14 cellular contexts compared by ENCODE assay signal in genomic region chr10:88116491-88116890, GRCh38.
DNase-seq lines count a peak whose midpoint lies in the region; ATAC-seq, FAIRE-seq and TF ChIP-seq lines count a peak whose summit lies in the region.
"Had no signal": no experiment of that assay in that cellular context is flagged by ENCODE, and none has a peak within 500 bp of the region (broad histone marks: within the 10 kb centered on the region; RNA-seq: fewer than 3 reads in every experiment).

No MANE protein-coding gene starts in this region.

- no peak overlapping the region for H2AFZ ChIP-seq in SK-N-SH (ENCODE audit: low read depth)
- H2AFZ ChIP-seq in HepG2 (ENCODE audit: low read length), result no peak overlapping the region
- H2AFZ ChIP-seq: PC-9 had no signal

- no peaks in the 10 kb centered on the region for H3K9me3 ChIP-seq in SK-N-SH
- no peaks in the 10 kb centered on the region for H3K9me3 ChIP-seq in skeletal muscle satellite cell (replicated peaks; ENCODE audit: low read length)
- no peaks in the 10 kb centered on the region for H3K9me3 ChIP-seq in HepG2 (ENCODE audit: low read length)
- H3K9me3 ChIP-seq: pancreas, thyroid gland had no signal

- H3K27ac ChIP-seq in SK-N-SH (ENCODE audit: low read depth in 2 of 2, low read length in 1 of 2), result peak overlapping the region in 1 of 2 experiments; percentile 17; a peak in 1 of 4 replicates
- no peak overlapping the region for H3K27ac ChIP-seq in HepG2 (ENCODE audit: extremely low read length, insufficient read depth, low read length)
- H3K27ac ChIP-seq: pancreas, PC-9, thyroid gland had no signal

- 93% methylated on average over 1 of the region's 1 CpG for WGBS in SK-N-SH (ENCODE audit: low lambda C conversion rate)
- 16% methylated on average over 1 of the region's 1 CpG for WGBS in HepG2 (ENCODE audit: low lambda C conversion rate)

- in situ Hi-C loops in astrocyte of the spinal cord (cut with HindIII; ENCODE audit: low sequenced_read_pairs), result no loop called here
- in situ Hi-C loops in HepG2 (cut with HindIII; ENCODE audit: extremely low pct_ligation_motif_present, low pct_unique_long_range_greater_than_20kb), result loop anchor here (25.0 kb wide), 1 partner anchor 454 kb away; the partner anchor contains the start of gene PAPSS2

- peaks cover 9 to 10% of the 10 kb centered on the region in 2 experiments; a peak in 2 of 4 replicates for H3K4me1 ChIP-seq in SK-N-SH (ENCODE audit: control insufficient read depth in 1 of 2, insufficient read depth in 2 of 2, low read depth in 1 of 2, low read length in 1 of 2)
- H3K4me1 ChIP-seq in skeletal muscle satellite cell (ENCODE audit: control insufficient read depth, insufficient read depth, low read length), result peaks cover 21% of the 10 kb centered on the region
- H3K4me1 ChIP-seq in HepG2 (ENCODE audit: insufficient read depth, low read length), result 0 out of 2 replicates have a peak, but pooled peaks cover 5% of the 10 kb centered on the region

- POLR2A ChIA-PET in SK-N-SH (lab: Yijun Ruan, JAX) (no interaction called here), HepG2 (lab: Yijun Ruan, JAX) (no interaction called here)

- intact Hi-C loops in HepG2 (cut with micrococcal nuclease; ENCODE audit: unreplicated experiment), result loop anchor here (10.0 kb wide), 3 partner anchors 142 to 438 kb away; no protein-coding TSS in a partner anchor

- TF ChIP-seq RAD21 in SK-N-SH (IDR thresholded peaks at IDR 0.05; ENCODE audit: low read length) (no peak), HepG2 (CRISPR knock-in tag; IDR thresholded peaks at IDR 0.05) (no peak)

- H3K79me2 ChIP-seq in SK-N-SH (ENCODE audit: insufficient read depth) (no peaks in the 10 kb centered on the region), HepG2 (ENCODE audit: insufficient read depth, low read length) (no peaks in the 10 kb centered on the region)

- peaks cover 4% of the 10 kb centered on the region for H3F3A ChIP-seq in SK-N-SH (replicated peaks; ENCODE audit: insufficient read depth)

- FAIRE-seq in HepG2 (lab: Jason Lieb, UNC), result no peak
- FAIRE-seq: pancreas had no signal

- ATAC-seq in SK-N-SH treated with all-trans-retinoic acid at 6 μM for 48 hours, result no peak; the same call in 2 of the 3 replicates
- ATAC-seq in HepG2, result no peak
- ATAC-seq: pancreas had no signal

- H3K9me2 ChIP-seq in SK-N-SH, result no peaks in the 10 kb centered on the region

- no peak for TF ChIP-seq POLR2A in HepG2 (IDR thresholded peaks at IDR 0.05; ENCODE audit: insufficient read depth in 1 of 2, low read depth in 2 of 2, low read length in 2 of 2)

- no peak for TF ChIP-seq EP300 in SK-N-SH (IDR thresholded peaks at IDR 0.05; ENCODE audit: borderline replicate concordance in 1 of 2, low read depth in 1 of 2, low read length in 1 of 2)
- TF ChIP-seq EP300 in HepG2 (IDR thresholded peaks at IDR 0.05; ENCODE audit: low read depth in 2 of 2, low read length in 2 of 2), result no peak
- TF ChIP-seq EP300 in HepG2 (CRISPR knock-in tag; IDR thresholded peaks at IDR 0.05; ENCODE audit: borderline replicate concordance), result no peak

- H3K27me3 ChIP-seq in SK-N-SH (ENCODE audit: insufficient read depth) (no peaks in the 10 kb centered on the region), skeletal muscle satellite cell (ENCODE audit: control insufficient read depth, insufficient read depth, low read length) (no peaks in the 10 kb centered on the region), HepG2 (ENCODE audit: control insufficient read depth in 1 of 2, insufficient read depth in 2 of 2, low read length in 2 of 2) (peaks cover 2 to 4% of the 10 kb centered on the region in 2 experiments; a peak in 3 of 5 replicates)
- H3K27me3 ChIP-seq: pancreas, thyroid gland had no signal

- H3K9ac ChIP-seq in SK-N-SH, result no peak overlapping the region
- H3K9ac ChIP-seq in skeletal muscle satellite cell (ENCODE audit: low read depth, low read length), result peak overlapping the region; percentile 4
- H3K9ac ChIP-seq in HepG2 (ENCODE audit: insufficient read depth, low read depth, low read length), result no peak overlapping the region

- H4K20me1 ChIP-seq in SK-N-SH (ENCODE audit: insufficient read depth) (no peaks in the 10 kb centered on the region), HepG2 (ENCODE audit: insufficient read depth, low read length) (no peaks in the 10 kb centered on the region)

- no TSS peak for BruUV-seq in HepG2 (replicated peaks; lab: Mats Ljungman, UMichigan)

- TF ChIP-seq CTCF in SK-N-SH (IDR thresholded peaks at IDR 0.05) (no peak), astrocyte of the spinal cord (IDR thresholded peaks at IDR 0.05; ENCODE audit: low read depth, low read length) (no peak), HepG2 (CRISPR knock-in tag; IDR thresholded peaks at IDR 0.05) (no peak)

- H3K4me2 ChIP-seq in SK-N-SH (peak overlapping the region; percentile 23; the same call in 1 of the 2 replicates), skeletal muscle satellite cell (ENCODE audit: low read length) (peak overlapping the region; percentile 21), HepG2 (ENCODE audit: low read depth, low read length) (no peak overlapping the region)
- H3K4me2 ChIP-seq: PC-9 had no signal

- no peaks in the 10 kb centered on the region for H3K36me3 ChIP-seq in SK-N-SH (replicated peaks in 1 of 2; ENCODE audit: control insufficient read depth in 1 of 2, insufficient read depth in 2 of 2, low read length in 1 of 2)
- H3K36me3 ChIP-seq in skeletal muscle satellite cell (ENCODE audit: insufficient read depth, low read length), result no peaks in the 10 kb centered on the region
- H3K36me3 ChIP-seq in HepG2 (replicated peaks in 1 of 2; ENCODE audit: control insufficient read depth in 1 of 2, insufficient read depth in 2 of 2, low read length in 2 of 2), result no peaks in the 10 kb centered on the region
- H3K36me3 ChIP-seq: pancreas, thyroid gland had no signal

- H3K4me3 ChIP-seq in SK-N-SH (ENCODE audit: low read depth in 2 of 2, low read length in 1 of 2) (no peak overlapping the region), astrocyte of the spinal cord (ENCODE audit: low read depth, low read length) (no peak overlapping the region), skeletal muscle satellite cell (ENCODE audit: low read length) (peak overlapping the region; percentile 12), HepG2 (replicated peaks in 1 of 3; ENCODE audit: insufficient read depth in 1 of 3, low read depth in 2 of 3, low read length in 3 of 3) (no peak overlapping the region)
- H3K4me3 ChIP-seq: pancreas, PC-9, thyroid gland had no signal

- DNase-seq in SK-N-SH (no peak), M059J (ENCODE audit: low read depth) (peak; percentile 85), astrocyte of the spinal cord (ENCODE audit: low read depth, low spot score) (peak; percentile 51), DMS153 (lab: John Stamatoyannopoulos, UW) (no peak), HepG2 (ENCODE audit: low spot score) (no peak), DMS79 treated with DMSO at 0.1 percent for 48 hours (lab: John Stamatoyannopoulos, UW) (no peak)
- DNase-seq: 8988T, midbrain, NCI-H345, pancreas, thyroid gland had no signal

- CTCF ChIA-PET in SK-N-SH (lab: Yijun Ruan, JAX) (interaction anchor here (0.6 to 2.4 kb wide), 5 partner anchors 9 to 273 kb away, joined by 3 to 5 read pairs (median 4); no protein-coding TSS in a partner anchor), HepG2 (lab: Yijun Ruan, JAX; ENCODE audit: low intra/inter-chr PET ratio, low total read pairs) (no interaction called here)

TF ChIP-seq in SK-N-SH, 30 proteins besides CTCF, POLR2A, EP300 and RAD21 (continues in another document):
- TF ChIP-seq JUND (IDR thresholded peaks at IDR 0.05) (no peak), ELF1 (IDR thresholded peaks at IDR 0.05) (no peak), PBX3 (IDR thresholded peaks at IDR 0.05) (no peak)

TF ChIP-seq in SK-N-SH treated with all-trans-retinoic acid at 6 μM for 48 hours, 23 proteins besides CTCF, POLR2A, EP300 and RAD21 (continues in another document):
- TF ChIP-seq ZFP3 (CRISPR knock-in tag; IDR thresholded peaks at IDR 0.05) (no peak), RARB (CRISPR knock-in tag; IDR thresholded peaks at IDR 0.05) (no peak), PPARA (CRISPR knock-in tag; IDR thresholded peaks at IDR 0.05; ENCODE audit: borderline replicate concordance) (no peak), BACH2 (CRISPR knock-in tag; IDR thresholded peaks at IDR 0.05; ENCODE audit: borderline replicate concordance) (no peak), ARNTL (CRISPR knock-in tag; IDR thresholded peaks at IDR 0.05; ENCODE audit: borderline replicate concordance, low read depth) (no peak)

TF ChIP-seq in HepG2, 621 proteins besides CTCF, POLR2A, EP300 and RAD21 (continues in another document):
- TF ChIP-seq ZNF614 (CRISPR knock-in tag; IDR thresholded peaks at IDR 0.05; ENCODE audit: borderline replicate concordance) (no peak), ZNF772 (CRISPR knock-in tag; IDR thresholded peaks at IDR 0.05) (no peak), BRD4 (CRISPR knock-in tag; IDR thresholded peaks at IDR 0.05) (no peak), DR1 (CRISPR knock-in tag; IDR thresholded peaks at IDR 0.05) (no peak), ZNF143 (CRISPR knock-in tag; IDR thresholded peaks at IDR 0.05) (no peak), ZBTB1 (CRISPR knock-in tag; IDR thresholded peaks at IDR 0.05; ENCODE audit: borderline replicate concordance) (no peak), ZKSCAN5 (CRISPR knock-in tag; IDR thresholded peaks at IDR 0.05) (no peak), BCL6 (CRISPR knock-in tag; IDR thresholded peaks at IDR 0.05) (no peak), FOXK1 (CRISPR knock-in tag; IDR thresholded peaks at IDR 0.05; ENCODE audit: borderline replicate concordance, low read depth) (no peak), HOXA5 (CRISPR knock-in tag; IDR thresholded peaks at IDR 0.05) (no peak), SMYD3 (CRISPR knock-in tag; IDR thresholded peaks at IDR 0.05) (no peak), RFX3 (CRISPR knock-in tag; IDR thresholded peaks at IDR 0.05) (no peak), ZNF121 (CRISPR knock-in tag; IDR thresholded peaks at IDR 0.05) (no peak)
- TF ChIP-seq, protein P1, sequence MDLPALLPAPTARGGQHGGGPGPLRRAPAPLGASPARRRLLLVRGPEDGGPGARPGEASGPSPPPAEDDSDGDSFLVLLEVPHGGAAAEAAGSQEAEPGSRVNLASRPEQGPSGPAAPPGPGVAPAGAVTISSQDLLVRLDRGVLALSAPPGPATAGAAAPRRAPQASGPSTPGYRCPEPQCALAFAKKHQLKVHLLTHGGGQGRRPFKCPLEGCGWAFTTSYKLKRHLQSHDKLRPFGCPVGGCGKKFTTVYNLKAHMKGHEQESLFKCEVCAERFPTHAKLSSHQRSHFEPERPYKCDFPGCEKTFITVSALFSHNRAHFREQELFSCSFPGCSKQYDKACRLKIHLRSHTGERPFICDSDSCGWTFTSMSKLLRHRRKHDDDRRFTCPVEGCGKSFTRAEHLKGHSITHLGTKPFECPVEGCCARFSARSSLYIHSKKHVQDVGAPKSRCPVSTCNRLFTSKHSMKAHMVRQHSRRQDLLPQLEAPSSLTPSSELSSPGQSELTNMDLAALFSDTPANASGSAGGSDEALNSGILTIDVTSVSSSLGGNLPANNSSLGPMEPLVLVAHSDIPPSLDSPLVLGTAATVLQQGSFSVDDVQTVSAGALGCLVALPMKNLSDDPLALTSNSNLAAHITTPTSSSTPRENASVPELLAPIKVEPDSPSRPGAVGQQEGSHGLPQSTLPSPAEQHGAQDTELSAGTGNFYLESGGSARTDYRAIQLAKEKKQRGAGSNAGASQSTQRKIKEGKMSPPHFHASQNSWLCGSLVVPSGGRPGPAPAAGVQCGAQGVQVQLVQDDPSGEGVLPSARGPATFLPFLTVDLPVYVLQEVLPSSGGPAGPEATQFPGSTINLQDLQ (CRISPR knock-in tag; IDR thresholded peaks at IDR 0.05), result no peak

Comparison
In these comparisons a context has a peak if more than half of its experiments do, and no peak if none do; other contexts are left out.
1. DNase-seq: peak in M059J (single experiment) and astrocyte of the spinal cord (single experiment); none in SK-N-SH (single experiment), DMS153 (single experiment), HepG2 (single experiment) and DMS79 treated with DMSO at 0.1 percent for 48 hours (single experiment).